16 cellular contexts compared by ENCODE assay signal in genomic region chr2:163717993-163718680, GRCh38. TPM values are rescaled to one million over a fixed set of nuclear protein-coding genes. Genes with fewer than 3 reads are reported as not detected.
DNase-seq lines count a peak whose midpoint lies in the region; ATAC-seq and TF ChIP-seq lines count a peak whose summit lies in the region.
"Had no signal": no experiment of that assay in that cellular context is flagged by ENCODE, and none has a peak within 500 bp of the region (broad histone marks: within the 10 kb centered on the region; RNA-seq: fewer than 3 reads in every experiment).

No MANE protein-coding gene starts in this region.

- H3K36me3 Mint-ChIP-seq in T-helper 2 cell treated with Interferon-gamma antibody and Interleukin-4, amounts not matched to agents 5 μg/mL and 100 μg/mL, for 36 hours (ENCODE audit: low read depth): no peaks in the 10 kb centered on the region

- peak; percentile 58 for ATAC-seq in SK-N-SH treated with all-trans-retinoic acid at 6 μM for 48 hours
- ATAC-seq in right cardiac atrium: peak; percentile 76 to 93
- no peak for ATAC-seq in GM19395 (IDR thresholded peaks at IDR 0.05; ENCODE audit: unreplicated experiment)

- no peak for TF ChIP-seq EP300 in suprapubic skin (IDR thresholded peaks at IDR 0.05)

- H3K4me1 ChIP-seq in right cardiac atrium (ENCODE audit: control insufficient read depth, insufficient read depth, low read length) (peaks cover 9% of the 10 kb centered on the region), suprapubic skin (no peaks in the 10 kb centered on the region)
- H3K4me1 ChIP-seq: SJSA1, uterus had no signal

- intact Hi-C loops in right cardiac atrium (cut with DNase I): no loop called here

- H3K27ac Mint-ChIP-seq in T-helper 2 cell treated with Interferon-gamma antibody and Interleukin-4, amounts not matched to agents 5 μg/mL and 100 μg/mL, for 36 hours: no peak overlapping the region
- H3K27ac Mint-ChIP-seq: activated T-helper 1 cell treated with anti-CD3 and anti-CD28 coated beads, Interleukin-12 subunit alpha, Interleukin-12 subunit beta, Interleukin-2, Interleukin-4 antibody, amounts not matched to agents 30 ng/mL and 10 ng/mL and 1 ng/mL, durations not matched to agents 14 hours and 24 hours and 36 hours had no signal

- TF ChIP-seq CTCF in suprapubic skin (IDR thresholded peaks at IDR 0.05): no peak

- H3K4me1 Mint-ChIP-seq in T-helper 2 cell treated with Interferon-gamma antibody and Interleukin-4, amounts not matched to agents 5 μg/mL and 100 μg/mL, for 36 hours (ENCODE audit: low read depth): no peaks in the 10 kb centered on the region

- no peaks in the 10 kb centered on the region for H3K9me3 Mint-ChIP-seq in T-helper 2 cell treated with Interferon-gamma antibody and Interleukin-4, amounts not matched to agents 5 μg/mL and 100 μg/mL, for 36 hours
- H3K9me3 Mint-ChIP-seq: activated T-helper 1 cell treated with anti-CD3 and anti-CD28 coated beads, Interleukin-12 subunit alpha, Interleukin-12 subunit beta, Interleukin-2, Interleukin-4 antibody, amounts not matched to agents 30 ng/mL and 10 ng/mL and 1 ng/mL, durations not matched to agents 14 hours and 24 hours and 36 hours had no signal

- no peak overlapping the region for H3K4me3 Mint-ChIP-seq in T-helper 2 cell treated with Interferon-gamma antibody and Interleukin-4, amounts not matched to agents 5 μg/mL and 100 μg/mL, for 36 hours
- H3K4me3 Mint-ChIP-seq: activated T-helper 1 cell treated with anti-CD3 and anti-CD28 coated beads, Interleukin-12 subunit alpha, Interleukin-12 subunit beta, Interleukin-2, Interleukin-4 antibody, amounts not matched to agents 30 ng/mL and 10 ng/mL and 1 ng/mL, durations not matched to agents 14 hours and 24 hours and 36 hours had no signal

- no peaks in the 10 kb centered on the region for H3K36me3 ChIP-seq in suprapubic skin
- H3K36me3 ChIP-seq: SJSA1, spleen, uterus had no signal

- H3K27me3 Mint-ChIP-seq in T-helper 2 cell treated with Interferon-gamma antibody and Interleukin-4, amounts not matched to agents 5 μg/mL and 100 μg/mL, for 36 hours (ENCODE audit: low read depth): no peaks in the 10 kb centered on the region

- no peaks in the 10 kb centered on the region for H3K27me3 ChIP-seq in right cardiac atrium (ENCODE audit: control insufficient read depth, insufficient read depth)
- H3K27me3 ChIP-seq in suprapubic skin: no peaks in the 10 kb centered on the region
- H3K27me3 ChIP-seq: SJSA1, spleen, uterus had no signal

- H3K4me3 ChIP-seq in right cardiac atrium (ENCODE audit: low read length): no peak overlapping the region
- no peak overlapping the region for H3K4me3 ChIP-seq in suprapubic skin
- H3K4me3 ChIP-seq: SJSA1, uterus had no signal

- WGBS in right cardiac atrium: 23% methylated on average over 2 of the region's 2 CpGs
- WGBS in suprapubic skin: 58% methylated on average over 2 of the region's 2 CpGs

- TF ChIP-seq POLR2A in suprapubic skin (IDR thresholded peaks at IDR 0.05): no peak

- H3K9me3 ChIP-seq in right cardiac atrium (ENCODE audit: control insufficient read depth, low read length): no peaks in the 10 kb centered on the region
- no peaks in the 10 kb centered on the region for H3K9me3 ChIP-seq in suprapubic skin
- H3K9me3 ChIP-seq: SJSA1, spleen, uterus had no signal

- DNase-seq in NCI-H2227 treated with DMSO at 0.1 percent for 48 hours (lab: John Stamatoyannopoulos, UW) (peak; percentile 30), NCI-H2227 (lab: John Stamatoyannopoulos, UW; ENCODE audit: unreplicated experiment) (no peak), right cardiac atrium (peak in 1 of 3 donors; percentile 40), suprapubic skin (ENCODE audit: low spot score in 2 of 2) (no peak), NCI-H146 (lab: John Stamatoyannopoulos, UW) (no peak)
- no peak for DNase-seq in T-helper 2 cell treated with Interferon-gamma antibody and Interleukin-4, amounts not matched to agents 5 μg/mL and 100 μg/mL, for 36 hours (ENCODE audit: low spot score)
- DNase-seq: activated CD4-positive, alpha-beta T cell treated with anti-CD3 and anti-CD28 coated beads for 1 hour; DND-41; erythroblast; NCI-H2171; spleen; uterus had no signal

- H3K27ac ChIP-seq in right cardiac atrium (ENCODE audit: low read length) (peak overlapping the region; percentile 30), suprapubic skin (peak overlapping the region; percentile 26)
- H3K27ac ChIP-seq: SJSA1, uterus had no signal

TF ChIP-seq in SK-N-SH treated with all-trans-retinoic acid at 6 μM for 48 hours, 23 proteins besides CTCF, POLR2A, EP300 and RAD21:
- TF ChIP-seq CSDC2 (CRISPR knock-in tag; IDR thresholded peaks at IDR 0.05) (no peak), ARNTL (CRISPR knock-in tag; IDR thresholded peaks at IDR 0.05; ENCODE audit: borderline replicate concordance, low read depth) (no peak), PPARA (CRISPR knock-in tag; IDR thresholded peaks at IDR 0.05; ENCODE audit: borderline replicate concordance) (no peak), SNAI2 (CRISPR knock-in tag; IDR thresholded peaks at IDR 0.05) (no peak), PATZ1 (CRISPR knock-in tag; IDR thresholded peaks at IDR 0.05; ENCODE audit: borderline replicate concordance) (no peak), ISL1 (CRISPR knock-in tag; IDR thresholded peaks at IDR 0.05) (no peak), ZFP3 (CRISPR knock-in tag; IDR thresholded peaks at IDR 0.05) (no peak), RARB (CRISPR knock-in tag; IDR thresholded peaks at IDR 0.05) (no peak), ESRRG (CRISPR knock-in tag; IDR thresholded peaks at IDR 0.05) (no peak), GLIS3 (CRISPR knock-in tag; IDR thresholded peaks at IDR 0.05) (no peak), ZFP30 (CRISPR knock-in tag; IDR thresholded peaks at IDR 0.05) (no peak), ZNF565 (CRISPR knock-in tag; conservative IDR thresholded peaks at IDR 0.05; ENCODE audit: low read depth) (no peak), TCF4 (CRISPR knock-in tag; IDR thresholded peaks at IDR 0.05; ENCODE audit: borderline replicate concordance) (no peak), OSR1 (CRISPR knock-in tag; IDR thresholded peaks at IDR 0.05) (no peak)
- TF ChIP-seq, protein P1, sequence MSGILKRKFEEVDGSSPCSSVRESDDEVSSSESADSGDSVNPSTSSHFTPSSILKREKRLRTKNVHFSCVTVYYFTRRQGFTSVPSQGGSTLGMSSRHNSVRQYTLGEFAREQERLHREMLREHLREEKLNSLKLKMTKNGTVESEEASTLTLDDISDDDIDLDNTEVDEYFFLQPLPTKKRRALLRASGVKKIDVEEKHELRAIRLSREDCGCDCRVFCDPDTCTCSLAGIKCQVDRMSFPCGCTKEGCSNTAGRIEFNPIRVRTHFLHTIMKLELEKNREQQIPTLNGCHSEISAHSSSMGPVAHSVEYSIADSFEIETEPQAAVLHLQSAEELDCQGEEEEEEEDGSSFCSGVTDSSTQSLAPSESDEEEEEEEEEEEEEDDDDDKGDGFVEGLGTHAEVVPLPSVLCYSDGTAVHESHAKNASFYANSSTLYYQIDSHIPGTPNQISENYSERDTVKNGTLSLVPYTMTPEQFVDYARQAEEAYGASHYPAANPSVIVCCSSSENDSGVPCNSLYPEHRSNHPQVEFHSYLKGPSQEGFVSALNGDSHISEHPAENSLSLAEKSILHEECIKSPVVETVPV (CRISPR knock-in tag; IDR thresholded peaks at IDR 0.05): no peak

RNA-seq across cellular contexts. Expression of gene FIGN, which starts 17.7 kb away (rescaled TPM):
- total RNA-seq in right cardiac atrium (10 to 100 TPM in 2 of 4 donors, 1 to 10 TPM in 2; 9.5 to 13.8 (median 11.6) TPM), suprapubic skin (1 to 10 TPM; 1.6 to 2.2 (median 1.9) TPM)
- polyA plus RNA-seq in right cardiac atrium: 2.7 TPM
- total RNA-seq: activated T-helper 1 cell treated with anti-CD3 and anti-CD28 coated beads, Interleukin-12 subunit alpha, Interleukin-12 subunit beta, Interleukin-2, Interleukin-4 antibody, amounts not matched to agents 30 ng/mL and 10 ng/mL and 1 ng/mL, durations not matched to agents 14 hours and 24 hours and 36 hours had no signal
